Comparison of ENCODE assay signal across 26 cellular contexts in the genomic region with DNA sequence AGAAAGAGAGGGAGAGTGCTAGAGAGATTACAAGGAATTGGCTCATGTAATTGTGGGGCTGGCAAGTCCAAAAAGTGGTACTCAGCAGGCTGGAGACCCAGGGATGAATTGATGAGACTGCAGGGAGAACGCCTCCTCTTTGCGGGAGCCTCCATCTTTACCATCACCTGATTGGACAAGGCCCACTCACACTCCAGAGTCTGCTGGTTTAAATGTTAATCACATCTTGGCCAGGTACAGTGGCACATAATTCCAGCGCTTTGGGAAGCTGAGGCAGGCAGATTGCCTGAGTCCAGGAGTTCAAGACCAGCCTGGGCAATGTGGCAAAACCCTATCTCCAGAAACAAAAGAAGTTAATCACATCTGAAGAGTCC.
"Had no signal": no experiment of that assay in that cellular context is flagged by ENCODE, and none has a peak within 500 bp of the region (broad histone marks: within the 10 kb centered on the region; RNA-seq: fewer than 3 reads in every experiment).

No MANE protein-coding gene starts in this region.

- H3K9me3 Mint-ChIP-seq: natural killer cell; neural progenitor cell; stimulated activated effector memory CD8-positive, alpha-beta T cell treated with anti-CD3 and anti-CD28 coated beads, Interleukin-12 subunit alpha, Interleukin-12 subunit beta, amount 100 ng/mL, for 72 hours; stimulated activated naive CD8-positive, alpha-beta T cell treated with anti-CD3 and anti-CD28 coated beads, Interleukin-15, Interleukin-2, amounts not matched to agents 100 ng/mL and 50 ng/mL, for 24 hours had no signal

- H3K4me3 ChIP-seq: neural progenitor cell, pancreas, prostate gland, right lobe of liver, sigmoid colon, stomach, thoracic aorta, thyroid gland, tibial nerve, upper lobe of left lung, vagina had no signal

- ATAC-seq: natural killer cell; pancreas; right cardiac atrium; right lobe of liver; stimulated activated naive B cell treated with anti-CD40 and anti-IgM and Interleukin-4, amounts not matched to agents 10 μg/mL and 1 μg/mL and 100 μg/mL, for 72 hours had no signal

- H3K4me1 Mint-ChIP-seq: natural killer cell, nephron, neural progenitor cell had no signal

- H3K27ac Mint-ChIP-seq: natural killer cell; nephron; neural progenitor cell; stimulated activated effector memory CD8-positive, alpha-beta T cell treated with anti-CD3 and anti-CD28 coated beads, Interleukin-12 subunit alpha, Interleukin-12 subunit beta, amount 100 ng/mL, for 72 hours; stimulated activated naive B cell treated with anti-CD40 and anti-IgM and Interleukin-4, amounts not matched to agents 10 μg/mL and 1 μg/mL and 100 μg/mL, for 72 hours; stimulated activated naive CD8-positive, alpha-beta T cell treated with anti-CD3 and anti-CD28 coated beads, Interleukin-15, Interleukin-2, amounts not matched to agents 100 ng/mL and 50 ng/mL, for 24 hours had no signal

- H3K4me3 Mint-ChIP-seq: natural killer cell; nephron; neural progenitor cell; stimulated activated effector memory CD8-positive, alpha-beta T cell treated with anti-CD3 and anti-CD28 coated beads, Interleukin-12 subunit alpha, Interleukin-12 subunit beta, amount 100 ng/mL, for 72 hours; stimulated activated naive B cell treated with anti-CD40 and anti-IgM and Interleukin-4, amounts not matched to agents 10 μg/mL and 1 μg/mL and 100 μg/mL, for 72 hours; stimulated activated naive CD8-positive, alpha-beta T cell treated with anti-CD3 and anti-CD28 coated beads, Interleukin-15, Interleukin-2, amounts not matched to agents 100 ng/mL and 50 ng/mL, for 24 hours had no signal

- H3K27ac ChIP-seq: neural progenitor cell, pancreas, prostate gland, right lobe of liver, sigmoid colon, stomach, thoracic aorta, thyroid gland, tibial nerve, upper lobe of left lung, vagina had no signal

- H3K9me3 ChIP-seq: pancreas, prostate gland, right lobe of liver, thoracic aorta, thyroid gland, tibial nerve, upper lobe of left lung, vagina had no signal

- H3K27me3 ChIP-seq: neural progenitor cell, pancreas, right lobe of liver, thyroid gland, tibial nerve, upper lobe of left lung, vagina had no signal

- H3K36me3 Mint-ChIP-seq: natural killer cell; neural progenitor cell; stimulated activated effector memory CD8-positive, alpha-beta T cell treated with anti-CD3 and anti-CD28 coated beads, Interleukin-12 subunit alpha, Interleukin-12 subunit beta, amount 100 ng/mL, for 72 hours had no signal

- DNase-seq: natural killer cell; occipital lobe; pancreas; retina; right cardiac atrium; right lobe of liver; sigmoid colon; small intestine; stimulated activated CD4-positive, alpha-beta T cell treated with anti-CD3 and anti-CD28 coated beads, Interleukin-15, amount 100 ng/mL, for 24 hours; stimulated activated CD4-positive, alpha-beta T cell treated with anti-CD3 and anti-CD28 coated beads, Interleukin-2, amount 100 ng/mL, for 24 hours; stimulated activated CD4-positive, alpha-beta T cell treated with anti-CD3 and anti-CD28 coated beads, Interleukin-2, amount 100 ng/mL, for 48 hours; stimulated activated CD4-positive, alpha-beta T cell treated with anti-CD3 and anti-CD28 coated beads, Interleukin-4, amount 100 ng/mL, for 24 hours; stimulated activated naive B cell treated with anti-CD40 and anti-IgM and Interleukin-4, amounts not matched to agents 10 μg/mL and 1 μg/mL and 100 μg/mL, for 72 hours; stimulated activated naive CD4-positive, alpha-beta T cell treated with Interleukin-2 at 50 U/mL for 16 hours; stomach; thyroid gland; trophoblast cell; upper lobe of left lung had no signal

- H3K36me3 ChIP-seq: neural progenitor cell, pancreas, prostate gland, right lobe of liver, sigmoid colon, stomach, thoracic aorta, thyroid gland, tibial nerve, upper lobe of left lung, vagina had no signal

- H3K4me1 ChIP-seq: neural progenitor cell, pancreas, prostate gland, right lobe of liver, sigmoid colon, stomach, thyroid gland, tibial nerve, upper lobe of left lung, vagina had no signal
